8 cellular contexts compared by ENCODE assay signal in the genomic region with DNA sequence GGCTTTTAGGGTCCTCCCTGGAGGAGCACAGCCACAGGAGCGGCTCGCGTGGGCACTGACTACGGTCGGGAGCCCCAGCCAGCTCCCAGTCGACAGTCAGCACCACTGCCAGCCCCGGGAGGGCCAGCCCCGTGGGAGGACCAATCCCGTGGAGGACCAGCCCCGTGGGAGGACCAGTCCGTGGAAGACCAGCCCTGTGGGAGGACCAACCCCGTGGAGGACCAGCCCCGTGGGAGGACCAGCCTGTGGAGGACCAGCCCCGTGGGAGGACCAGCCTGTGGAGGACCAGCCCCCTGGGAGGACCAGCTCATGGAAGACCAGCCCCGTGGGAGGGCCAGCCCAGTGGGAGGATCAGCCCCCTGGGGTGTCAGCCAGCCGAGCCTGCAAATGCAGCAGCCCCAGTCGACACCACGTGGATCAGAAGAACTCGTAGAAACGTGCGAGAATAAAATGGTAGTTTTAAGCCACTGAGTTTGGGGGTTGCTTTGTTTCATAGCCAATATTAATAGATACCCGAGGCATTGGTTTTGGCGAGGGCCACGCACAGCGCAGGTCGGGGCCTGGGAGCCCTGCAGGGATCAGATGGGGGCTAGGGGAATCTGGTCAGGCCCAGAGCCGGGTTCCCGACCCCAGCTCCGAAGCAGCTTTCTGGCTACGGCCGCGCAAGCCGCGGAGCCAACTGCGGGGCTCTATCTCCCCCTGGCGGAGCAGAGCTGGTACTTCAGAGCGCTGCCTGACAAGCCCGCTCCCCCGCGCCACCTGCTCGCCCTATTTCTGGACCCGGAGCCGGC.
DNase-seq lines count a peak whose midpoint lies in the region; ATAC-seq lines count a peak whose summit lies in the region.

No MANE protein-coding gene starts in this region.

- no peak overlapping the region for H3K27ac Mint-ChIP-seq in effector memory CD8-positive, alpha-beta T cell

- no peaks in the 10 kb centered on the region for H4K20me1 ChIP-seq in BLaER1

- peak overlapping the region; percentile 65 to 71 for H3K4me3 Mint-ChIP-seq in effector memory CD8-positive, alpha-beta T cell

- H3K36me3 Mint-ChIP-seq in effector memory CD8-positive, alpha-beta T cell (ENCODE audit: insufficient read depth) = no peaks in the 10 kb centered on the region

- H3K27me3 ChIP-seq in BLaER1 = peaks cover 3% of the 10 kb centered on the region; the same call in 1 of the 2 replicates
- H3K27me3 ChIP-seq in mononuclear cell (ENCODE audit: insufficient read depth, low read length) = peaks cover 13% of the 10 kb centered on the region

- peak overlapping the region; percentile 90 for H3K4me2 ChIP-seq in BLaER1

- ATAC-seq in GM19035 (IDR thresholded peaks at IDR 0.05; ENCODE audit: unreplicated experiment) (peak; percentile 94), HG03280 (IDR thresholded peaks at IDR 0.05; ENCODE audit: unreplicated experiment) (peak; percentile 93)
- peak; percentile 93 for ATAC-seq in effector memory CD8-positive, alpha-beta T cell (replicated peaks)

- peaks cover 64 to 72% of the 10 kb centered on the region in 2 donors for H3K27me3 Mint-ChIP-seq in effector memory CD8-positive, alpha-beta T cell

- peak overlapping the region; percentile 43 for H3K4me3 ChIP-seq in BLaER1
- H3K4me3 ChIP-seq in mononuclear cell (ENCODE audit: low read length) = peak overlapping the region; percentile 25

- no peaks in the 10 kb centered on the region for H3K9me3 ChIP-seq in BLaER1
- H3K9me3 ChIP-seq in mononuclear cell (ENCODE audit: low read depth, low read length) = no peaks in the 10 kb centered on the region

- peak overlapping the region; percentile 36; the same call in 1 of the 2 replicates for H3K9ac ChIP-seq in BLaER1

- peaks cover 37% of the 10 kb centered on the region for H3K4me1 ChIP-seq in BLaER1
- peaks cover 13% of the 10 kb centered on the region for H3K4me1 ChIP-seq in mononuclear cell (ENCODE audit: insufficient read depth, low read length)

- H3K36me3 ChIP-seq in BLaER1 = no peaks in the 10 kb centered on the region

- H3K4me1 Mint-ChIP-seq in effector memory CD8-positive, alpha-beta T cell (ENCODE audit: low read depth in 2 of 2) = peaks cover 2 to 4% of the 10 kb centered on the region in 2 donors

- DNase-seq in NCI-H748 treated with DMSO at 0.1 percent for 48 hours (lab: John Stamatoyannopoulos, UW) = peak; percentile 40
- peak; percentile 87 for DNase-seq in activated CD8-positive, alpha-beta memory T cell treated with anti-CD3 and anti-CD28 coated beads for 24 hours
- peak; percentile 59 to 67 (median 64) for DNase-seq in effector memory CD8-positive, alpha-beta T cell
- DNase-seq in stimulated activated CD8-positive, alpha-beta memory T cell treated with anti-CD3 and anti-CD28 coated beads, Interleukin-2, amount 100 ng/mL, for 1 hour (ENCODE audit: low read depth in 2 of 2) = peak; percentile 25 to 38

- peak overlapping the region; percentile 52; the same call in 1 of the 2 replicates for H3K27ac ChIP-seq in BLaER1

- no peaks in the 10 kb centered on the region for H3K9me3 Mint-ChIP-seq in effector memory CD8-positive, alpha-beta T cell

Comparison
In these comparisons a context has a peak if more than half of its experiments do, and no peak if none do; other contexts are left out.
1. Peak in every context shown above with its lines: DNase-seq, ATAC-seq, H3K4me3 ChIP-seq and H3K27ac ChIP-seq.
2. DNase-seq: peak in every context shown above with its lines; median percentile 87 in activated CD8-positive, alpha-beta memory T cell treated with anti-CD3 and anti-CD28 coated beads for 24 hours; 64 in effector memory CD8-positive, alpha-beta T cell; 40 in NCI-H748 treated with DMSO at 0.1 percent for 48 hours; 32 in stimulated activated CD8-positive, alpha-beta memory T cell treated with anti-CD3 and anti-CD28 coated beads, Interleukin-2, amount 100 ng/mL, for 1 hour.